8 cellular contexts compared by ENCODE assay signal in genomic region chr7:50826371-50827172, GRCh38. TPM values are rescaled to one million over a fixed set of nuclear protein-coding genes. Genes with fewer than 3 reads are reported as not detected.
DNase-seq lines count a peak whose midpoint lies in the region; ATAC-seq, FAIRE-seq and TF ChIP-seq lines count a peak whose summit lies in the region.

No MANE protein-coding gene starts in this region.

- H3K9me3 ChIP-seq in endothelial cell of umbilical vein (replicated peaks; ENCODE audit: control insufficient read depth, insufficient read depth, low read length) = no peaks in the 10 kb centered on the region
- H3K9me3 ChIP-seq in A673 (ENCODE audit: low read depth, low read length, poor library complexity, severe bottlenecking) = peaks cover 6% of the 10 kb centered on the region

- H4K20me1 ChIP-seq in endothelial cell of umbilical vein (replicated peaks; ENCODE audit: control insufficient read depth, extremely low read depth, insufficient read depth, low read length) = no peaks in the 10 kb centered on the region

- peak; percentile 87 for DNase-seq in HFFc6
- peak; percentile 97 for DNase-seq in endothelial cell of umbilical vein (ENCODE audit: low read depth, low spot score)
- DNase-seq in stimulated activated CD4-positive, alpha-beta T cell treated with anti-CD3 and anti-CD28 coated beads, Interleukin-15, amount 100 ng/mL, for 48 hours (ENCODE audit: low read depth in 2 of 2) = peak; percentile 28 to 40
- no peak for DNase-seq in A673 (ENCODE audit: low spot score)
- no peak for DNase-seq in SHP77 treated with DMSO at 0.1 percent for 48 hours (lab: John Stamatoyannopoulos, UW)

- H3K36me3 ChIP-seq in endothelial cell of umbilical vein (ENCODE audit: control insufficient read depth in 2 of 2, extremely low read depth in 1 of 2, insufficient read depth in 2 of 2, low read length in 2 of 2) = no peaks in the 10 kb centered on the region
- H3K36me3 ChIP-seq in A673 (ENCODE audit: insufficient read depth, low read length, poor library complexity, severe bottlenecking) = no peaks in the 10 kb centered on the region

- TF ChIP-seq CTCF in HFFc6 (IDR thresholded peaks at IDR 0.05) (peak; percentile 28; the same call in 1 of the 2 replicates), endothelial cell of umbilical vein (IDR thresholded peaks at IDR 0.05; ENCODE audit: extremely low read depth in 1 of 2, insufficient read depth in 1 of 2, low read depth in 1 of 2, low read length in 2 of 2) (peak in 1 of 2 donors; percentile 14), A673 (conservative IDR thresholded peaks at IDR 0.05; ENCODE audit: low read depth, low read length) (no peak)

- POLR2A ChIA-PET in endothelial cell of umbilical vein (lab: Charles Lee) = no interaction called here
- POLR2A ChIA-PET in A673 (lab: Charles Lee; ENCODE audit: low non-redundant PET) = no interaction called here

- H3K27ac ChIP-seq in endothelial cell of umbilical vein (ENCODE audit: insufficient read depth, low read depth, low read length) (peak overlapping the region; percentile 99), A673 (ENCODE audit: low read depth, low read length, poor library complexity, severe bottlenecking) (no peak overlapping the region)

- CTCF ChIA-PET in endothelial cell of umbilical vein (lab: Charles Lee) (interaction anchor here (0.6 to 1.9 kb wide), 5 partner anchors 11 to 315 kb away, joined by 3 to 6 read pairs (median 5); no protein-coding TSS in a partner anchor), A673 (lab: Charles Lee) (no interaction called here)

- H3K27ac Mint-ChIP-seq in HFFc6 = peak overlapping the region; percentile 64
- H3K27ac Mint-ChIP-seq in T-helper 1 cell treated with Interleukin-12 subunit alpha and Interleukin-12 subunit beta and Interleukin-4 antibody, amounts not matched to agents 30 μg/mL and 1 μg/mL, for 36 hours = peak overlapping the region; percentile 68

- peak; percentile 43 for TF ChIP-seq POLR2A in endothelial cell of umbilical vein (IDR thresholded peaks at IDR 0.05; ENCODE audit: low read depth, low read length)

- dilution Hi-C loops in endothelial cell of umbilical vein (cut with MboI; ENCODE audit: extremely low pct_ligation_motif_present, low sequenced_read_pairs) = no loop called here

- no peaks in the 10 kb centered on the region for H3K79me2 ChIP-seq in endothelial cell of umbilical vein (ENCODE audit: control insufficient read depth, insufficient read depth, low read length)

- ATAC-seq in HG02852 (IDR thresholded peaks at IDR 0.05; ENCODE audit: unreplicated experiment) (no peak), GM18498 (IDR thresholded peaks at IDR 0.05; ENCODE audit: unreplicated experiment) (no peak)

- peak; percentile 99 for FAIRE-seq in endothelial cell of umbilical vein (lab: Jason Lieb, UNC)

- H3K4me3 ChIP-seq in endothelial cell of umbilical vein (replicated peaks in 1 of 3; ENCODE audit: insufficient read depth in 1 of 3, low read depth in 1 of 3, low read length in 3 of 3) (peak overlapping the region in 1 of 3 experiments; percentile 20), A673 (ENCODE audit: low read depth, low read length, poor library complexity, severe bottlenecking) (no peak overlapping the region)

- no peaks in the 10 kb centered on the region for H3K9me3 Mint-ChIP-seq in HFFc6
- peaks cover 6% of the 10 kb centered on the region for H3K9me3 Mint-ChIP-seq in T-helper 1 cell treated with Interleukin-12 subunit alpha and Interleukin-12 subunit beta and Interleukin-4 antibody, amounts not matched to agents 30 μg/mL and 1 μg/mL, for 36 hours

- no peaks in the 10 kb centered on the region for H3K9me1 ChIP-seq in endothelial cell of umbilical vein (replicated peaks; ENCODE audit: control insufficient read depth, extremely low read depth, insufficient read depth, low read length)

- H3K36me3 Mint-ChIP-seq in HFFc6 (ENCODE audit: low read depth) = no peaks in the 10 kb centered on the region
- no peaks in the 10 kb centered on the region for H3K36me3 Mint-ChIP-seq in T-helper 1 cell treated with Interleukin-12 subunit alpha and Interleukin-12 subunit beta and Interleukin-4 antibody, amounts not matched to agents 30 μg/mL and 1 μg/mL, for 36 hours (ENCODE audit: low read depth)

- peak overlapping the region; percentile 77 for H3K9ac ChIP-seq in endothelial cell of umbilical vein (replicated peaks; ENCODE audit: extremely low read depth, insufficient read depth, low read length)

- intact Hi-C loops in endothelial cell of umbilical vein (cut with micrococcal nuclease) = loop anchor here (1.0 to 5.0 kb wide), 8 partner anchors 8 to 313 kb away; no protein-coding TSS in a partner anchor
- intact Hi-C loops in A673 (cut with micrococcal nuclease; ENCODE audit: unreplicated experiment) = no loop called here

- H3K27me3 ChIP-seq in endothelial cell of umbilical vein (ENCODE audit: control insufficient read depth in 2 of 2, insufficient read depth in 2 of 2, low read length in 2 of 2) (no peaks in the 10 kb centered on the region), A673 (replicated peaks; ENCODE audit: insufficient read depth, low read depth, low read length, poor library complexity) (no peaks in the 10 kb centered on the region)

- H3K4me1 ChIP-seq in endothelial cell of umbilical vein (ENCODE audit: control insufficient read depth, extremely low read depth, insufficient read depth, low read length) (peaks cover 34% of the 10 kb centered on the region), A673 (ENCODE audit: insufficient read depth, low read length, poor library complexity, severe bottlenecking) (no peaks in the 10 kb centered on the region)

- H3K4me2 ChIP-seq in endothelial cell of umbilical vein (ENCODE audit: insufficient read depth, low read length) = peak overlapping the region; percentile 78

- BruUV-seq in endothelial cell of umbilical vein (replicated peaks; lab: Mats Ljungman, UMichigan) (TSS peak; percentile 88), A673 (replicated peaks; lab: Mats Ljungman, UMichigan) (no TSS peak)

- H3K27me3 Mint-ChIP-seq in HFFc6 (ENCODE audit: insufficient read depth) = peaks cover 9% of the 10 kb centered on the region
- H3K27me3 Mint-ChIP-seq in T-helper 1 cell treated with Interleukin-12 subunit alpha and Interleukin-12 subunit beta and Interleukin-4 antibody, amounts not matched to agents 30 μg/mL and 1 μg/mL, for 36 hours (ENCODE audit: low read depth) = peaks cover 33% of the 10 kb centered on the region

- H2AFZ ChIP-seq in endothelial cell of umbilical vein (ENCODE audit: low read depth, low read length) = no peak overlapping the region

- peak overlapping the region; percentile 70 for H3K4me3 Mint-ChIP-seq in HFFc6
- peak overlapping the region; percentile 27 for H3K4me3 Mint-ChIP-seq in T-helper 1 cell treated with Interleukin-12 subunit alpha and Interleukin-12 subunit beta and Interleukin-4 antibody, amounts not matched to agents 30 μg/mL and 1 μg/mL, for 36 hours

- peaks cover 64% of the 10 kb centered on the region for H3K4me1 Mint-ChIP-seq in HFFc6 (ENCODE audit: low read depth)
- peaks cover 26% of the 10 kb centered on the region for H3K4me1 Mint-ChIP-seq in T-helper 1 cell treated with Interleukin-12 subunit alpha and Interleukin-12 subunit beta and Interleukin-4 antibody, amounts not matched to agents 30 μg/mL and 1 μg/mL, for 36 hours (ENCODE audit: low read depth)

TF ChIP-seq in endothelial cell of umbilical vein, 7 proteins besides CTCF, POLR2A, EP300 and RAD21:
- TF ChIP-seq JUN (IDR thresholded peaks at IDR 0.05; ENCODE audit: borderline replicate concordance, insufficient read depth, insufficient read length, low read depth) (peak; percentile 98), GATA2 (IDR thresholded peaks at IDR 0.05; ENCODE audit: insufficient read depth, insufficient read length, low read depth, low read length) (peak; percentile 80), MYC (IDR thresholded peaks at IDR 0.05; ENCODE audit: low read depth, low read length) (peak; percentile 72), POLR2AphosphoS5 (IDR thresholded peaks at IDR 0.05; ENCODE audit: insufficient read depth, low read depth, low read length) (peak; percentile 96), FOS (IDR thresholded peaks at IDR 0.05; ENCODE audit: borderline replicate concordance, insufficient read depth, low read length) (peak; percentile 99), EZH2 (IDR thresholded peaks at IDR 0.05; ENCODE audit: borderline replicate concordance, low read depth, low read length, severe bottlenecking) (no peak), MAX (IDR thresholded peaks at IDR 0.05; ENCODE audit: insufficient read depth, insufficient read length) (peak; percentile 60)

RNA-seq across cellular contexts. Expression of gene GRB10, which starts 43.9 kb away (rescaled TPM):
- 10 to 100 TPM; 13.6 to 17.8 (median 14.8) TPM for total RNA-seq in HFFc6 (2021; fragmentation: NEBNext Ultra II Directional; extraction: Animal tissue kit (Norgen Biotek cat#: 25700))
- total RNA-seq in endothelial cell of umbilical vein (240 and 243 TPM in 2 replicates), A673 (2021) (0.41 TPM in 1 of 2 replicates, not detected in the other)
- polyA plus RNA-seq in endothelial cell of umbilical vein = 36.2 and 43.7 TPM in 2 replicates
- polyA plus RNA-seq in endothelial cell of umbilical vein (2011; cell fraction: cytosol; rRNA removed) = 30.5 and 31.8 TPM in 2 replicates
- polyA plus RNA-seq in endothelial cell of umbilical vein (2011; cell fraction: nucleus; rRNA removed) = 127 and 138 TPM in 2 replicates
- polyA plus RNA-seq in endothelial cell of umbilical vein (2012) = 81.9 and 101 TPM in 2 replicates
- 129 and 144 TPM in 2 replicates for polyA minus RNA-seq in endothelial cell of umbilical vein
- polyA minus RNA-seq in endothelial cell of umbilical vein (2011; cell fraction: cytosol; rRNA and poly(A)+ RNA removed) = 19.9 TPM
- polyA minus RNA-seq in endothelial cell of umbilical vein (2011; cell fraction: nucleus; rRNA and poly(A)+ RNA removed) = 265 and 279 TPM in 2 replicates

Comparison
In these comparisons a context has a peak if more than half of its experiments do, and no peak if none do; other contexts are left out.
1. DNase-seq: peak in HFFc6 (single experiment), endothelial cell of umbilical vein (single experiment) and stimulated activated CD4-positive, alpha-beta T cell treated with anti-CD3 and anti-CD28 coated beads, Interleukin-15, amount 100 ng/mL, for 48 hours (2 of 2); none in A673 (single experiment) and SHP77 treated with DMSO at 0.1 percent for 48 hours (single experiment).
2. RNA of gene GRB10, which starts 43.9 kb away (total RNA-seq): 240 to 243 TPM in endothelial cell of umbilical vein; 13.6 to 17.8 TPM in HFFc6 and 0.41 TPM in A673; every median in the first group is over 10 times any median in the second.